ENCODE assay signal across 38 cellular contexts in genomic region chr20:31500527-31500926, GRCh38. TPM values are rescaled to one million over a fixed set of nuclear protein-coding genes. Genes with fewer than 3 reads are reported as not detected.
"Had no signal": no experiment of that assay in that cellular context is flagged by ENCODE, and none has a peak within 500 bp of the region (broad histone marks: within the 10 kb centered on the region; RNA-seq: fewer than 3 reads in every experiment).

No MANE protein-coding gene starts in this region.

- H3K27me3 ChIP-seq: adrenal gland, ascending aorta, body of pancreas, brain microvascular endothelial cell, breast epithelium, cardiac muscle cell had no signal

- H3K9me3 ChIP-seq: adrenal gland, ascending aorta, body of pancreas, breast epithelium had no signal

- ATAC-seq: activated naive CD4-positive, alpha-beta T cell treated with anti-CD3 and anti-CD28 coated beads, Interleukin-2, amount 50 U/mL, for 72 hours; activated naive CD8-positive, alpha-beta T cell treated with anti-CD3 and anti-CD28 coated beads, Interleukin-2, amount 50 U/mL, for 24 hours; activated T-cell treated with anti-CD3 and anti-CD28 coated beads, Interleukin-2, amount 50 U/mL, for 4 hours; activated T-cell treated with anti-CD3 and anti-CD28 coated beads, Interleukin-2, amount 50 U/mL, for 72 hours; activated T-helper 17 cell treated with anti-CD3 and anti-CD28 coated beads, Interleukin-2, amount 50 U/mL, for 72 hours; body of pancreas had no signal

- H3K27ac ChIP-seq: adrenal gland, ascending aorta, body of pancreas, brain microvascular endothelial cell, breast epithelium, cardiac muscle cell had no signal

- H3K4me3 ChIP-seq: adrenal gland, ascending aorta, body of pancreas, breast epithelium, cardiac muscle cell had no signal

- H3K36me3 ChIP-seq: adrenal gland, ascending aorta, brain microvascular endothelial cell, breast epithelium, cardiac muscle cell had no signal

- H3K4me1 ChIP-seq: breast epithelium had no signal

- DNase-seq: activated effector memory CD4-positive, alpha-beta T cell treated with anti-CD3 and anti-CD28 coated beads, Interleukin-2, amount 50 U/mL, for 16 hours; activated effector memory CD4-positive, alpha-beta T cell treated with Interleukin-2 at 50 U/mL for 16 hours; activated gamma-delta T cell; activated gamma-delta T cell treated with Interleukin-2 at 50 U/mL for 16 hours; activated naive CD4-positive, alpha-beta T cell; activated naive CD4-positive, alpha-beta T cell treated with anti-CD3 and anti-CD28 coated beads for 36 hours; activated naive CD4-positive, alpha-beta T cell treated with anti-CD3 and anti-CD28 coated beads, Interleukin-2, amount 10 ng/mL, durations not matched to agents 7 days and 5 days; activated naive CD4-positive, alpha-beta T cell treated with anti-CD3 and anti-CD28 coated beads, Interleukin-2, amount 50 U/mL, for 16 hours; activated naive CD4-positive, alpha-beta T cell treated with Interleukin-2 at 50 U/mL for 16 hours; activated naive CD8-positive, alpha-beta T cell treated with anti-CD3 and anti-CD28 coated beads for 36 hours; activated naive CD8-positive, alpha-beta T cell treated with anti-CD3 and anti-CD28 coated beads, Interleukin-2, amount 10 ng/mL, durations not matched to agents 7 days and 5 days; activated naive CD8-positive, alpha-beta T cell treated with anti-CD3 and anti-CD28 coated beads, Interleukin-2, amount 50 U/mL, for 24 hours; activated T-cell treated with anti-CD3 and anti-CD28 coated beads, Interleukin-2, amount 50 U/mL, for 1 hour; activated T-cell treated with anti-CD3 and anti-CD28 coated beads, Interleukin-2, amount 50 U/mL, for 24 hours; activated T-cell treated with anti-CD3 and anti-CD28 coated beads, Interleukin-2, amount 50 U/mL, for 4 hours; activated T-cell treated with anti-CD3 and anti-CD28 coated beads, Interleukin-2, amount 50 U/mL, for 48 hours; activated T-cell treated with anti-CD3 and anti-CD28 coated beads, Interleukin-2, amount 50 U/mL, for 72 hours; adrenal gland; amniotic stem cell; anterior cingulate cortex; body of pancreas; brain microvascular endothelial cell; caudate nucleus; central memory CD4-positive, alpha-beta T cell; cerebellar nuclear complex had no signal

- FAIRE-seq: astrocyte, bronchial epithelial cell had no signal

RNA-seq across cellular contexts. Expression of gene REM1, which starts 25.4 kb away (rescaled TPM):
- total RNA-seq: activated naive CD4-positive, alpha-beta T cell treated with anti-CD3 and anti-CD28 coated beads for 36 hours; activated naive CD4-positive, alpha-beta T cell treated with anti-CD3 and anti-CD28 coated beads, Interleukin-2, amount 50 U/mL, for 72 hours; activated naive CD8-positive, alpha-beta T cell treated with anti-CD3 and anti-CD28 coated beads for 36 hours; activated naive CD8-positive, alpha-beta T cell treated with anti-CD3 and anti-CD28 coated beads, Interleukin-2, amount 10 ng/mL, durations not matched to agents 7 days and 5 days; activated T-cell treated with anti-CD3 and anti-CD28 coated beads, Interleukin-2, amount 50 U/mL, for 4 hours; activated T-cell treated with anti-CD3 and anti-CD28 coated beads, Interleukin-2, amount 50 U/mL, for 72 hours; activated T-helper 1 cell treated with anti-CD3 and anti-CD28 coated beads, Interleukin-12 subunit alpha, Interleukin-12 subunit beta, Interleukin-2, Interleukin-4 antibody, amounts not matched to agents 30 ng/mL and 10 ng/mL and 1 ng/mL, durations not matched to agents 14 hours and 24 hours and 36 hours; activated T-helper 17 cell treated with anti-CD3 and anti-CD28 coated beads, Interleukin-2, amount 50 U/mL, for 72 hours; activated T-helper 2 cell treated with anti-CD3 and anti-CD28 coated beads, Interferon-gamma antibody, Interleukin-2, Interleukin-4, amounts not matched to agents 10 μg/mL and 5 μg/mL and 100 μg/mL, durations not matched to agents 14 hours and 24 hours and 36 hours; astrocyte; bronchial epithelial cell; cardiac muscle cell; cerebellum; chondrocyte had no signal
- polyA plus RNA-seq: cardiac muscle cell had no signal

RNA-seq across cellular contexts. Expression of gene DEFB124, which starts 25.6 kb away (rescaled TPM):
- total RNA-seq: activated naive CD4-positive, alpha-beta T cell treated with anti-CD3 and anti-CD28 coated beads for 36 hours; activated naive CD4-positive, alpha-beta T cell treated with anti-CD3 and anti-CD28 coated beads, Interleukin-2, amount 50 U/mL, for 72 hours; activated naive CD8-positive, alpha-beta T cell treated with anti-CD3 and anti-CD28 coated beads for 36 hours; activated naive CD8-positive, alpha-beta T cell treated with anti-CD3 and anti-CD28 coated beads, Interleukin-2, amount 10 ng/mL, durations not matched to agents 7 days and 5 days; activated T-cell treated with anti-CD3 and anti-CD28 coated beads, Interleukin-2, amount 50 U/mL, for 4 hours; activated T-cell treated with anti-CD3 and anti-CD28 coated beads, Interleukin-2, amount 50 U/mL, for 72 hours; activated T-helper 1 cell treated with anti-CD3 and anti-CD28 coated beads, Interleukin-12 subunit alpha, Interleukin-12 subunit beta, Interleukin-2, Interleukin-4 antibody, amounts not matched to agents 30 ng/mL and 10 ng/mL and 1 ng/mL, durations not matched to agents 14 hours and 24 hours and 36 hours; activated T-helper 17 cell treated with anti-CD3 and anti-CD28 coated beads, Interleukin-2, amount 50 U/mL, for 72 hours; activated T-helper 2 cell treated with anti-CD3 and anti-CD28 coated beads, Interferon-gamma antibody, Interleukin-2, Interleukin-4, amounts not matched to agents 10 μg/mL and 5 μg/mL and 100 μg/mL, durations not matched to agents 14 hours and 24 hours and 36 hours; adrenal gland; ascending aorta; astrocyte; body of pancreas; breast epithelium; bronchial epithelial cell; cardiac muscle cell; cardiac septum; cerebellum; chondrocyte had no signal
- polyA plus RNA-seq: aorta, cardiac muscle cell had no signal
